ENCODE assay signal across 1 cellular context in the genomic region with DNA sequence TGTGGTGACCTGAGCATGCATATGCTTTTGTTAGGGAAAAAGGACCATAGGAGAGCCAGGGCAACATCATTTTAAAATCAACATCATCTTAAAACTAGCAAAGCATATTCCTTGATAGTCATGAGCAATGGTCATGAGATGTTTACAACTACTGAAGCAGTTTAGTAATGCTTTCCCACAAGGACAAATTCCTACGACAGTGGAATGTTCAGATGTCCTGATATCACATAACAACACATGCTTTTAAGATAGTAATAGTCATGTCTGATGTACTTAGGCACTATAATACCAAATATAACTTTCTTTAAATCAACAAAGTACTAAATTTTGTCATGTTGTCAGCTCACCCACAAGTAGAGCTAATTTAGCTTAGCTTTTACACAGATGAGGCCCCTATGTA.
TF ChIP-seq lines count a peak whose summit lies in the region.

No MANE protein-coding gene starts in this region.

TF ChIP-seq in IMR-90, 13 proteins besides CTCF, POLR2A, EP300 and RAD21:
- TF ChIP-seq, protein P1, sequence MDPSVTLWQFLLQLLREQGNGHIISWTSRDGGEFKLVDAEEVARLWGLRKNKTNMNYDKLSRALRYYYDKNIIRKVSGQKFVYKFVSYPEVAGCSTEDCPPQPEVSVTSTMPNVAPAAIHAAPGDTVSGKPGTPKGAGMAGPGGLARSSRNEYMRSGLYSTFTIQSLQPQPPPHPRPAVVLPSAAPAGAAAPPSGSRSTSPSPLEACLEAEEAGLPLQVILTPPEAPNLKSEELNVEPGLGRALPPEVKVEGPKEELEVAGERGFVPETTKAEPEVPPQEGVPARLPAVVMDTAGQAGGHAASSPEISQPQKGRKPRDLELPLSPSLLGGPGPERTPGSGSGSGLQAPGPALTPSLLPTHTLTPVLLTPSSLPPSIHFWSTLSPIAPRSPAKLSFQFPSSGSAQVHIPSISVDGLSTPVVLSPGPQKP (IDR thresholded peaks at IDR 0.05; ENCODE audit: borderline replicate concordance, low read depth, low read length), result no peak
- TF ChIP-seq CHD1 (IDR thresholded peaks at IDR 0.05; ENCODE audit: low read depth, low read length) (no peak), RFX5 (IDR thresholded peaks at IDR 0.05; ENCODE audit: low read depth, low read length) (no peak), CEBPB (IDR thresholded peaks at IDR 0.05; ENCODE audit: low read depth, low read length) (no peak; the same call in 1 of the 2 replicates), MAFK (IDR thresholded peaks at IDR 0.05; ENCODE audit: low read depth, low read length) (no peak), RCOR1 (IDR thresholded peaks at IDR 0.05; ENCODE audit: insufficient replicate concordance, low read length) (no peak), FOS (IDR thresholded peaks at IDR 0.05; ENCODE audit: low read depth, low read length) (no peak), MXI1 (IDR thresholded peaks at IDR 0.05; ENCODE audit: borderline replicate concordance, low read depth, low read length) (no peak), BHLHE40 (IDR thresholded peaks at IDR 0.05; ENCODE audit: low read depth, low read length) (no peak), NFE2L2 (IDR thresholded peaks at IDR 0.05; ENCODE audit: low read depth, low read length) (no peak), MAZ (IDR thresholded peaks at IDR 0.05; ENCODE audit: borderline replicate concordance, low read depth, low read length) (no peak)
- TF ChIP-seq, protein P2, sequence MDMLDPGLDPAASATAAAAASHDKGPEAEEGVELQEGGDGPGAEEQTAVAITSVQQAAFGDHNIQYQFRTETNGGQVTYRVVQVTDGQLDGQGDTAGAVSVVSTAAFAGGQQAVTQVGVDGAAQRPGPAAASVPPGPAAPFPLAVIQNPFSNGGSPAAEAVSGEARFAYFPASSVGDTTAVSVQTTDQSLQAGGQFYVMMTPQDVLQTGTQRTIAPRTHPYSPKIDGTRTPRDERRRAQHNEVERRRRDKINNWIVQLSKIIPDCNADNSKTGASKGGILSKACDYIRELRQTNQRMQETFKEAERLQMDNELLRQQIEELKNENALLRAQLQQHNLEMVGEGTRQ (IDR thresholded peaks at IDR 0.05; ENCODE audit: low read depth, low read length), result no peak
